16 cellular contexts compared by ENCODE assay signal in genomic region chr12:110058875-110059615, GRCh38. TPM values are rescaled to one million over a fixed set of nuclear protein-coding genes. Genes with fewer than 3 reads are reported as not detected.
DNase-seq lines count a peak whose midpoint lies in the region; ATAC-seq lines count a peak whose summit lies in the region.
"Had no signal": no experiment of that assay in that cellular context is flagged by ENCODE, and none has a peak within 500 bp of the region (broad histone marks: within the 10 kb centered on the region; RNA-seq: fewer than 3 reads in every experiment).

No MANE protein-coding gene starts in this region.

- H3K4me1 Mint-ChIP-seq in activated CD4-positive, alpha-beta T cell treated with anti-CD3 and anti-CD28 coated beads, Interleukin-2, amount 10 ng/mL, durations not matched to agents 24 days and 14 days = peaks cover 50% of the 10 kb centered on the region

- H3K27me3 Mint-ChIP-seq in activated CD4-positive, alpha-beta T cell treated with anti-CD3 and anti-CD28 coated beads, Interleukin-2, amount 10 ng/mL, durations not matched to agents 24 days and 14 days = no peaks in the 10 kb centered on the region

- H3K27ac Mint-ChIP-seq in activated CD4-positive, alpha-beta T cell treated with anti-CD3 and anti-CD28 coated beads, Interleukin-2, amount 10 ng/mL, durations not matched to agents 24 days and 14 days = peak overlapping the region; percentile 89
- H3K27ac Mint-ChIP-seq: HFFc6 had no signal

- intact Hi-C loops in activated CD4-positive, alpha-beta T cell treated with anti-CD3 and anti-CD28 coated beads, Interleukin-2, amount 10 ng/mL, durations not matched to agents 24 days and 14 days (cut with micrococcal nuclease) = no loop called here

- peak overlapping the region; percentile 55 for H3K4me3 Mint-ChIP-seq in activated CD4-positive, alpha-beta T cell treated with anti-CD3 and anti-CD28 coated beads, Interleukin-2, amount 10 ng/mL, durations not matched to agents 24 days and 14 days
- H3K4me3 Mint-ChIP-seq: CD14-positive monocyte, HFFc6 had no signal

- H3K36me3 Mint-ChIP-seq in activated CD4-positive, alpha-beta T cell treated with anti-CD3 and anti-CD28 coated beads, Interleukin-2, amount 10 ng/mL, durations not matched to agents 24 days and 14 days (ENCODE audit: low read depth) = peaks cover 31% of the 10 kb centered on the region
- H3K36me3 Mint-ChIP-seq: CD14-positive monocyte had no signal

- no peak for ATAC-seq in GM18909 (IDR thresholded peaks at IDR 0.05; ENCODE audit: poor library complexity, unreplicated experiment)
- ATAC-seq: PC-3 had no signal

- peaks cover 10% of the 10 kb centered on the region for H3K9me3 Mint-ChIP-seq in activated CD4-positive, alpha-beta T cell treated with anti-CD3 and anti-CD28 coated beads, Interleukin-2, amount 10 ng/mL, durations not matched to agents 24 days and 14 days
- H3K9me3 Mint-ChIP-seq: HFFc6 had no signal

- DNase-seq in activated CD4-positive, alpha-beta T cell treated with anti-CD3 and anti-CD28 coated beads, Interleukin-2, amount 10 ng/mL, durations not matched to agents 24 days and 14 days = no peak
- no peak for DNase-seq in activated CD4-positive, alpha-beta T cell treated with anti-CD3 and anti-CD28 coated beads, Interleukin-2, amount 50 U/mL, for 4 hours
- DNase-seq in NCI-H446 (lab: John Stamatoyannopoulos, UW) = peak; percentile 39 to 77
- peak; percentile 16 for DNase-seq in cerebellar cortex (ENCODE audit: low spot score)
- DNase-seq in NCI-H128 (lab: John Stamatoyannopoulos, UW; ENCODE audit: unreplicated experiment) = no peak
- no peak for DNase-seq in effector CD8-positive, alpha-beta T cell (lab: John Stamatoyannopoulos, UW)
- DNase-seq in HK-2 (ENCODE audit: unreplicated experiment) = no peak
- DNase-seq: DMS79 treated with DMSO at 0.1 percent for 48 hours, GDM1, HFFc6, NCI-H1092, NCI-H187, NCI-H510A treated with DMSO at 0.1 percent for 48 hours, PC-3 had no signal

RNA-seq across cellular contexts. Expression of gene C12orf76, which starts 10.7 kb away (rescaled TPM):
- total RNA-seq in activated CD4-positive, alpha-beta T cell treated with anti-CD3 and anti-CD28 coated beads, Interleukin-2, amount 10 ng/mL, durations not matched to agents 24 days and 14 days = 21.3 and 25.1 TPM in 2 replicates

RNA-seq across cellular contexts. Expression of gene ANKRD13A, which starts 59.8 kb away (rescaled TPM):
- total RNA-seq in activated CD4-positive, alpha-beta T cell treated with anti-CD3 and anti-CD28 coated beads, Interleukin-2, amount 10 ng/mL, durations not matched to agents 24 days and 14 days = 60.6 and 62.5 TPM in 2 replicates

Comparison
In these comparisons a context has a peak if more than half of its experiments do, and no peak if none do; other contexts are left out.
1. DNase-seq: peak in NCI-H446 (2 of 2) and cerebellar cortex (single experiment); none in activated CD4-positive, alpha-beta T cell treated with anti-CD3 and anti-CD28 coated beads, Interleukin-2, amount 10 ng/mL, durations not matched to agents 24 days and 14 days (single experiment), activated CD4-positive, alpha-beta T cell treated with anti-CD3 and anti-CD28 coated beads, Interleukin-2, amount 50 U/mL, for 4 hours (0 of 2), NCI-H128 (single experiment), effector CD8-positive, alpha-beta T cell (single experiment) and HK-2 (single experiment).